ENCODE assay signal across 17 cellular contexts in genomic region chr5:161302557-161302956, GRCh38.
"Had no signal": no experiment of that assay in that cellular context is flagged by ENCODE, and none has a peak within 500 bp of the region (broad histone marks: within the 10 kb centered on the region; RNA-seq: fewer than 3 reads in every experiment).

No MANE protein-coding gene starts in this region.

- H3K27me3 Mint-ChIP-seq: stimulated activated memory B cell treated with anti-CD40 and anti-IgM and Interleukin-4, amounts not matched to agents 10 μg/mL and 1 μg/mL and 100 μg/mL, for 72 hours had no signal

- ATAC-seq: activated T-cell treated with anti-CD3 and anti-CD28 coated beads, Interleukin-2, amount 50 U/mL, for 72 hours; foreskin keratinocyte; left lung; stimulated activated memory B cell treated with anti-CD40 and anti-IgM and Interleukin-4, amounts not matched to agents 10 μg/mL and 1 μg/mL and 100 μg/mL, for 72 hours had no signal

- H3K4me1 ChIP-seq: ascending aorta, foreskin keratinocyte, left lung, neural progenitor cell, prostate gland, sigmoid colon, spleen had no signal

- H3K27ac ChIP-seq: ascending aorta, coronary artery, foreskin keratinocyte, hepatocyte, left lung, neural progenitor cell, prostate gland, sigmoid colon, spleen, tibial artery had no signal

- H3K9me3 Mint-ChIP-seq: neural progenitor cell had no signal

- H3K4me3 Mint-ChIP-seq: activated T-cell treated with anti-CD3 and anti-CD28 coated beads, Interleukin-2, amount 50 U/mL, for 72 hours; neural progenitor cell; stimulated activated memory B cell treated with anti-CD40 and anti-IgM and Interleukin-4, amounts not matched to agents 10 μg/mL and 1 μg/mL and 100 μg/mL, for 72 hours had no signal

- H3K36me3 ChIP-seq: ascending aorta, left lung, neural progenitor cell, prostate gland, sigmoid colon, spleen, tibial artery had no signal

- H3K4me3 ChIP-seq: ascending aorta, coronary artery, hepatocyte, left lung, neural progenitor cell, prostate gland, sigmoid colon, spleen, tibial artery had no signal

- H3K27me3 ChIP-seq: ascending aorta, foreskin keratinocyte, hepatocyte, left lung, neural progenitor cell, sigmoid colon, spleen, tibial artery had no signal

- H3K9me3 ChIP-seq: ascending aorta, prostate gland, sigmoid colon, tibial artery had no signal

- H3K27ac Mint-ChIP-seq: activated T-cell treated with anti-CD3 and anti-CD28 coated beads, Interleukin-2, amount 50 U/mL, for 72 hours; neural progenitor cell; stimulated activated memory B cell treated with anti-CD40 and anti-IgM and Interleukin-4, amounts not matched to agents 10 μg/mL and 1 μg/mL and 100 μg/mL, for 72 hours had no signal

- H3K4me1 Mint-ChIP-seq: stimulated activated memory B cell treated with anti-CD40 and anti-IgM and Interleukin-4, amounts not matched to agents 10 μg/mL and 1 μg/mL and 100 μg/mL, for 72 hours had no signal

- H3K36me3 Mint-ChIP-seq: neural progenitor cell; stimulated activated memory B cell treated with anti-CD40 and anti-IgM and Interleukin-4, amounts not matched to agents 10 μg/mL and 1 μg/mL and 100 μg/mL, for 72 hours had no signal

- DNase-seq: activated CD4-positive, alpha-beta T cell treated with anti-CD3 and anti-CD28 coated beads, Interleukin-2, amount 50 U/mL, for 4 hours; activated effector memory CD4-positive, alpha-beta T cell treated with anti-CD3 and anti-CD28 coated beads, Interleukin-2, amount 50 U/mL, for 16 hours; activated naive CD4-positive, alpha-beta T cell treated with anti-CD3 and anti-CD28 coated beads, Interleukin-2, amount 50 U/mL, for 16 hours; activated T-cell treated with anti-CD3 and anti-CD28 coated beads, Interleukin-2, amount 50 U/mL, for 72 hours; foreskin keratinocyte; left lung; mammary epithelial cell; sigmoid colon; spleen; stimulated activated CD4-positive, alpha-beta T cell treated with anti-CD3 and anti-CD28 coated beads, Interleukin-4, amount 100 ng/mL, for 4 hours; tibial artery had no signal
